ENCODE assay signal across 8 cellular contexts in the genomic region with DNA sequence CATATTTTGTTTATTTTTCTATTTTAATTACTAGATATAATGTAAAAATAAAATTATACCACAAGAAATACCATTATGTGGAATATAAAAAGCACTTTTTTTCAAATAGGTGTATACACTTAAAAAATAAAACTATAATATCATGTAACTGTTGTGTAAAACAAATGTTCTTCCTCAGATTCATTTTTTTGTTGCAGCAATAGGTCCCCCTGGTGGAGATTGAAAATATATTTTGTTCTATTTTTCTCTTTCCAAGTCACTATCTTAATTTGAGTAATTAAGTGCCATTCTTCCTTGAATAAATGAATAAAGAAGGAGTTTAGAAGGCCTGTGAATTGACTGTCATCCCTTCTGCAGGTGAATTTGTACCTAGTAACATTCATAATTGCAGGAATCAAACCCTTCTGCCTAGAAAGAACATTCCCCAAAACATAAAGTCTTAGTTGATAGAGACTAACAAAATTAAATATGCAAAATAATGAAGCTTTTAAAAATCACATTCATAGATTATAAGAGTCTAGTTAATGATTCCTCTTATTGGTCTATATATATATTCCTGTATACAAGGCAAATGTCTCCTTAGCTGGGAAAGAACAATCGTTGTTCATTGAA. TPM values are rescaled to one million over a fixed set of nuclear protein-coding genes. Genes with fewer than 3 reads are reported as not detected.
DNase-seq lines count a peak whose midpoint lies in the region; ATAC-seq and TF ChIP-seq lines count a peak whose summit lies in the region.

No MANE protein-coding gene starts in this region.

- ATAC-seq in GM21526 (IDR thresholded peaks at IDR 0.05; ENCODE audit: low FRiP score, unreplicated experiment) (no peak), left colon (no peak)

- intact Hi-C loops in left colon (cut with DNase I, micrococcal nuclease), result no loop called here

- in situ Hi-C loops in GM13976 (cut with MboI; ENCODE audit: low sequenced_read_pairs, unreplicated experiment), result no loop called here

- no peak overlapping the region for H3K4me3 ChIP-seq in AG04449 (ENCODE audit: low read depth, low read length)

- TF ChIP-seq CTCF in AG04449 (IDR thresholded peaks at IDR 0.05; ENCODE audit: insufficient read depth, low read length, missing control alignments) (peak; percentile 14), GM20000 (IDR thresholded peaks at IDR 0.05; ENCODE audit: extremely low read depth, missing control alignments) (peak; percentile 29), GM13976 (IDR thresholded peaks at IDR 0.05; ENCODE audit: borderline replicate concordance, control extremely low read depth, extremely low read depth, insufficient read depth, missing control alignments) (no peak)

- DNase-seq in AG04449 (ENCODE audit: low read depth, low spot score), result no peak
- peak; percentile 6 for DNase-seq in GM20000 (ENCODE audit: low spot score)
- peak; percentile 42 for DNase-seq in SK-N-DZ (ENCODE audit: low spot score)
- peak; percentile 72 for DNase-seq in inferior parietal cortex (ENCODE audit: extremely low spot score)
- no peak for DNase-seq in left colon
- DNase-seq in stimulated activated CD8-positive, alpha-beta memory T cell treated with anti-CD3 and anti-CD28 coated beads, Interleukin-4, amount 100 ng/mL, for 48 hours, result no peak
- DNase-seq in GM13976 (ENCODE audit: low spot score), result no peak

- POLR2A ChIA-PET in AG04449 (lab: Yijun Ruan, JAX), result no interaction called here

- CTCF ChIA-PET in AG04449 (lab: Yijun Ruan, JAX), result interaction anchor here (0.8 to 2.8 kb wide), 13 partner anchors 8 to 1662 kb away, joined by 3 to 23 read pairs (median 4); partner anchors contain the start of gene LYSMD3

RNA-seq across cellular contexts. Expression of gene CETN3, which starts 23.4 kb away (rescaled TPM):
- polyA plus RNA-seq in SK-N-DZ (2014; cell fraction: cytosol; rRNA removed), result 71.5 and 81.0 TPM in 2 replicates
- 45.3 and 51.9 TPM in 2 replicates for polyA plus RNA-seq in SK-N-DZ (2014; cell fraction: nucleus; rRNA removed)
- 10 to 100 TPM; 15.0 to 16.5 TPM for total RNA-seq in left colon

Comparison
In these comparisons a context has a peak if more than half of its experiments do, and no peak if none do; other contexts are left out.
1. DNase-seq: peak in GM20000 (single experiment), SK-N-DZ (single experiment) and inferior parietal cortex (single experiment); none in AG04449 (single experiment), left colon (0 of 2), stimulated activated CD8-positive, alpha-beta memory T cell treated with anti-CD3 and anti-CD28 coated beads, Interleukin-4, amount 100 ng/mL, for 48 hours (single experiment) and GM13976 (single experiment).